Comparison of ENCODE assay signal across 8 cellular contexts in genomic region chr11:6390718-6391547, GRCh38. TPM values are rescaled to one million over a fixed set of nuclear protein-coding genes. Genes with fewer than 3 reads are reported as not detected.
DNase-seq lines count a peak whose midpoint lies in the region; ATAC-seq, FAIRE-seq and TF ChIP-seq lines count a peak whose summit lies in the region.

No MANE protein-coding gene starts in this region.

- peaks cover 18% of the 10 kb centered on the region for H3K4me1 ChIP-seq in astrocyte (ENCODE audit: insufficient read depth, low read length)
- H3K4me1 ChIP-seq in lower lobe of right lung, result peaks cover 32% of the 10 kb centered on the region
- peaks cover 29 to 49% (median 33%) of the 10 kb centered on the region in 4 donors for H3K4me1 ChIP-seq in upper lobe of left lung

- TF ChIP-seq CTCF in astrocyte (IDR thresholded peaks at IDR 0.05; ENCODE audit: insufficient read depth, low read depth, low read length), result no peak
- TF ChIP-seq CTCF in lower lobe of right lung (IDR thresholded peaks at IDR 0.05), result no peak
- TF ChIP-seq CTCF in upper lobe of left lung (IDR thresholded peaks at IDR 0.05), result no peak

- H3K27ac ChIP-seq in astrocyte (ENCODE audit: low read depth, low read length) (peak overlapping the region; percentile 55), lower lobe of right lung (peak overlapping the region; percentile 82), upper lobe of left lung (peak overlapping the region; percentile 88 to 96 (median 92))

- no peaks in the 10 kb centered on the region for H3K9me3 Mint-ChIP-seq in astrocyte (ENCODE audit: unreplicated experiment)

- H3K27ac Mint-ChIP-seq in astrocyte (ENCODE audit: unreplicated experiment), result no peak overlapping the region

- H3K4me3 ChIP-seq in astrocyte (ENCODE audit: insufficient read depth, low read depth, low read length) (peak overlapping the region; percentile 79), lower lobe of right lung (peak overlapping the region; percentile 81), upper lobe of left lung (peak overlapping the region; percentile 68 to 88 (median 76))

- H3K79me2 ChIP-seq in astrocyte (ENCODE audit: insufficient read depth, low read length), result peaks cover 13% of the 10 kb centered on the region

- H3K4me1 Mint-ChIP-seq in astrocyte (ENCODE audit: low read depth, unreplicated experiment), result peaks cover 12% of the 10 kb centered on the region

- DNase-seq in activated gamma-delta T cell treated with Interleukin-2 at 50 U/mL for 16 hours (peak; percentile 11), activated gamma-delta T cell (lab: John Stamatoyannopoulos, UW) (no peak), astrocyte (ENCODE audit: low read depth) (no peak), lower lobe of right lung (no peak), upper lobe of left lung (peak; percentile 25 to 38), NCI-H69 (lab: John Stamatoyannopoulos, UW) (no peak), EL (no peak)

- peak overlapping the region; percentile 87 for H2AFZ ChIP-seq in astrocyte (ENCODE audit: low read depth, low read length)

- H3K9ac ChIP-seq in astrocyte (ENCODE audit: low read length), result peak overlapping the region; percentile 89

- intact Hi-C loops in lower lobe of right lung (cut with DNase I), result no loop called here

- TF ChIP-seq POLR2A in upper lobe of left lung (IDR thresholded peaks at IDR 0.05), result no peak

- H3K9me3 ChIP-seq in astrocyte (ENCODE audit: insufficient read depth, low read depth, low read length) (no peaks in the 10 kb centered on the region), lower lobe of right lung (no peaks in the 10 kb centered on the region), upper lobe of left lung (no peaks in the 10 kb centered on the region)

- H4K20me1 ChIP-seq in astrocyte (ENCODE audit: insufficient read depth, low read length), result peaks cover 13% of the 10 kb centered on the region

- H3K36me3 Mint-ChIP-seq in astrocyte (ENCODE audit: low read depth, unreplicated experiment), result peaks cover 7% of the 10 kb centered on the region

- H3K27me3 Mint-ChIP-seq in astrocyte (ENCODE audit: low read depth, unreplicated experiment), result no peaks in the 10 kb centered on the region

- no peak for FAIRE-seq in astrocyte (lab: Jason Lieb, UNC)

- H3K36me3 ChIP-seq in astrocyte (ENCODE audit: insufficient read depth, low read length) (no peaks in the 10 kb centered on the region), lower lobe of right lung (peaks cover 28% of the 10 kb centered on the region), upper lobe of left lung (peaks cover 3 to 35% (median 9%) of the 10 kb centered on the region in 4 donors)

- no peaks in the 10 kb centered on the region for H3K27me3 ChIP-seq in astrocyte (ENCODE audit: insufficient read depth, low read length)
- H3K27me3 ChIP-seq in lower lobe of right lung (ENCODE audit: low read depth), result no peaks in the 10 kb centered on the region
- H3K27me3 ChIP-seq in upper lobe of left lung, result no peaks in the 10 kb centered on the region

- peak overlapping the region; percentile 70 for H3K4me3 Mint-ChIP-seq in astrocyte (ENCODE audit: unreplicated experiment)

- 38 to 42% methylated on average over 4 to 17 of the region's 20 CpGs for WGBS in upper lobe of left lung, 2 donors

- peak overlapping the region; percentile 100 for H3K4me2 ChIP-seq in astrocyte (ENCODE audit: low read length)

- ATAC-seq in lower lobe of right lung, result no peak
- no peak for ATAC-seq in upper lobe of left lung (ENCODE audit: low FRiP score in 2 of 2)
- no peak for ATAC-seq in HG03469 (IDR thresholded peaks at IDR 0.05; ENCODE audit: unreplicated experiment)

- TF ChIP-seq EP300 in upper lobe of left lung (IDR thresholded peaks at IDR 0.05), result no peak

RNA-seq across cellular contexts. Expression of gene SMPD1, which starts 0.7 kb away (rescaled TPM):
- total RNA-seq in astrocyte, result 22.7 and 25.2 TPM in 2 replicates
- total RNA-seq in lower lobe of right lung, result 39.7 TPM
- total RNA-seq in upper lobe of left lung, result 10 to 100 TPM; 25.3 to 62.9 (median 53.9) TPM

RNA-seq across cellular contexts. Expression of gene APBB1, which starts 28.0 kb away (rescaled TPM):
- total RNA-seq in astrocyte, result 35.5 and 36.3 TPM in 2 replicates
- 37.2 TPM for total RNA-seq in lower lobe of right lung
- 10 to 100 TPM; 30.4 to 66.8 (median 40.0) TPM for total RNA-seq in upper lobe of left lung

RNA-seq across cellular contexts. Expression of gene HPX, which starts 49.9 kb away (rescaled TPM):
- total RNA-seq in astrocyte (1.7 and 1.9 TPM in 2 replicates), lower lobe of right lung (1.7 TPM), upper lobe of left lung (1 to 10 TPM in 5 of 6 donors, under 1 TPM in 1; 0.67 to 3.6 (median 2.6) TPM)

Comparison
In these comparisons a context has a peak if more than half of its experiments do, and no peak if none do; other contexts are left out.
1. DNase-seq: peak in activated gamma-delta T cell treated with Interleukin-2 at 50 U/mL for 16 hours (single experiment) and upper lobe of left lung (2 of 2); none in activated gamma-delta T cell (single experiment), astrocyte (single experiment), lower lobe of right lung (single experiment), NCI-H69 (single experiment) and EL (single experiment).
2. Peak in every context shown above with its lines, with median percentiles within 50 percentile points of each other: H3K27ac ChIP-seq and H3K4me3 ChIP-seq.